Comparison of ENCODE assay signal across 1 cellular context in genomic region chr1:11272842-11273594, GRCh38.
TF ChIP-seq lines count a peak whose summit lies in the region.

Gene UBIAD1 (plus strand): TSS chr1:11273198. CDS start chr1:11273532, 334 bp downstream.

TF ChIP-seq in HepG2, 621 proteins besides CTCF, POLR2A, EP300 and RAD21 (continued from another document and continues in another):
- TF ChIP-seq TIGD3 (CRISPR knock-in tag; IDR thresholded peaks at IDR 0.05; ENCODE audit: borderline replicate concordance) (no peak; the same call in 1 of the 2 replicates), ZNF710 (CRISPR knock-in tag; IDR thresholded peaks at IDR 0.05; ENCODE audit: borderline replicate concordance) (no peak; the same call in 1 of the 2 replicates), CEBPZ (IDR thresholded peaks at IDR 0.05; ENCODE audit: low read length) (no peak), ZNF276 (CRISPR knock-in tag; IDR thresholded peaks at IDR 0.05; ENCODE audit: low read depth) (0 out of 2 replicates have a peak, but pooled peaks have one; percentile 70), NCOA2 (CRISPR knock-in tag; IDR thresholded peaks at IDR 0.05) (no peak), ZNF557 (CRISPR knock-in tag; IDR thresholded peaks at IDR 0.05) (peak; percentile 42; the same call in 1 of the 2 replicates), ZSCAN31 (CRISPR knock-in tag; IDR thresholded peaks at IDR 0.05; ENCODE audit: low read depth) (peak; percentile 71; the same call in 1 of the 2 replicates), GLMP (CRISPR knock-in tag; IDR thresholded peaks at IDR 0.05; ENCODE audit: borderline replicate concordance) (no peak), BORCS8-MEF2B (CRISPR knock-in tag; IDR thresholded peaks at IDR 0.05) (0 out of 2 replicates have a peak, but pooled peaks have one; percentile 38), ZNF639 (CRISPR knock-in tag; conservative IDR thresholded peaks at IDR 0.05) (peak; percentile 49; the same call in 1 of the 2 replicates), ARID4A (CRISPR knock-in tag; IDR thresholded peaks at IDR 0.05; ENCODE audit: borderline replicate concordance) (peak; percentile 96), SRSF1 (optimal IDR thresholded peaks at IDR 0.05; ENCODE audit: low read depth, low read length) (peak; percentile 40), NR2F2 (IDR thresholded peaks at IDR 0.05; ENCODE audit: borderline replicate concordance, low read depth) (peak; percentile 26; the same call in 1 of the 2 replicates), ZNF780A (CRISPR knock-in tag; IDR thresholded peaks at IDR 0.05) (no peak), ZNF709 (CRISPR knock-in tag; IDR thresholded peaks at IDR 0.05) (no peak), NR1H2 (CRISPR knock-in tag; IDR thresholded peaks at IDR 0.05; ENCODE audit: borderline replicate concordance, low read depth) (no peak; the same call in 1 of the 2 replicates), ZNF225 (CRISPR knock-in tag; IDR thresholded peaks at IDR 0.05) (peak; percentile 70), ZNF292 (CRISPR knock-in tag; IDR thresholded peaks at IDR 0.05; ENCODE audit: borderline replicate concordance, low read depth) (0 out of 2 replicates have a peak, but pooled peaks have one; percentile 14), HOXA9 (CRISPR knock-in tag; IDR thresholded peaks at IDR 0.05; ENCODE audit: borderline replicate concordance) (no peak; the same call in 1 of the 2 replicates), ZBTB2 (CRISPR knock-in tag; IDR thresholded peaks at IDR 0.05; ENCODE audit: low read depth) (peak; percentile 64), PAXIP1 (CRISPR knock-in tag; conservative IDR thresholded peaks at IDR 0.05) (peak; percentile 50), ZNF563 (CRISPR knock-in tag; IDR thresholded peaks at IDR 0.05) (peak; percentile 84), KAT8 (CRISPR knock-in tag; IDR thresholded peaks at IDR 0.05) (peak; percentile 86), ZNF143 (CRISPR knock-in tag; IDR thresholded peaks at IDR 0.05) (0 out of 2 replicates have a peak, but pooled peaks have one; percentile 20)
